18 cellular contexts compared by ENCODE assay signal in the genomic region with DNA sequence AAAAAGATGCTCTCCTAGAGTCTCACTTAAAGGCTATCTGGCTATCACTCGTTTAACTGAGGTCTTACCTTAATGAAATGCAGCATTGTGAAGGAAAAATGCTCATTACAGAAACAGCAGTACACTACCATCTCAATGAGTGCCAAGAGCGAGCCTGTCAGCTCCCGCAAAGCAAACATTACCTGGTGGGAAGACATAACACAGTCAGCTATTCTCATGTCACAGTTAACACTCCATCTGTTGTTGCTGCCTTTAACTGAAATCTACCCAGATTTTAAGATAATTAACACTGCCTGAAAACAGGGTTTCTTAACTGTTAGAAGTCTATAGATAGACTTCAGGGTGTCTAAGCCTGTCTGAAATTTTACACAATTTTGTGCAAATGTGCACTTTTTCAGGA. TPM values are rescaled to one million over a fixed set of nuclear protein-coding genes. Genes with fewer than 3 reads are reported as not detected.
"Had no signal": no experiment of that assay in that cellular context is flagged by ENCODE, and none has a peak within 500 bp of the region (broad histone marks: within the 10 kb centered on the region; RNA-seq: fewer than 3 reads in every experiment).

No MANE protein-coding gene starts in this region.

- DNase-seq: activated CD4-positive, alpha-beta T cell treated with anti-CD3 and anti-CD28 coated beads for 36 hours; activated CD8-positive, alpha-beta memory T cell treated with anti-CD3 and anti-CD28 coated beads, Interleukin-2, amount 50 U/mL, for 48 hours; activated CD8-positive, alpha-beta T cell treated with anti-CD3 and anti-CD28 coated beads, Interleukin-2, amount 10 ng/mL, durations not matched to agents 7 days and 5 days; activated naive CD4-positive, alpha-beta T cell; activated naive CD8-positive, alpha-beta T cell treated with anti-CD3 and anti-CD28 coated beads, Interleukin-2, amount 50 U/mL, for 24 hours; colonic mucosa; gastrocnemius medialis; heart right ventricle; kidney; left ventricle myocardium inferior; mesenchymal stem cell; nephron progenitor cell; stimulated activated CD4-positive, alpha-beta T cell treated with anti-CD3 and anti-CD28 coated beads, Interleukin-2, amount 100 ng/mL, for 24 hours; stimulated activated naive CD8-positive, alpha-beta T cell treated with anti-CD3 and anti-CD28 coated beads, Interleukin-15, Interleukin-2, amounts not matched to agents 100 U/mL and 50 U/mL, for 24 hours; upper lobe of left lung had no signal

- ATAC-seq: activated CD4-positive, alpha-beta T cell treated with anti-CD3 and anti-CD28 coated beads for 36 hours; activated CD8-positive, alpha-beta T cell treated with anti-CD3 and anti-CD28 coated beads, Interleukin-2, amount 10 ng/mL, durations not matched to agents 7 days and 5 days; activated naive CD8-positive, alpha-beta T cell treated with anti-CD3 and anti-CD28 coated beads, Interleukin-2, amount 50 U/mL, for 24 hours; gastrocnemius medialis; heart right ventricle; sciatic nerve; stimulated activated naive CD8-positive, alpha-beta T cell treated with anti-CD3 and anti-CD28 coated beads, Interleukin-15, Interleukin-2, amounts not matched to agents 100 U/mL and 50 U/mL, for 24 hours had no signal

RNA-seq across cellular contexts. Expression of a gene that starts 39.1 kb away (rescaled TPM):
- total RNA-seq: activated CD4-positive, alpha-beta T cell treated with anti-CD3 and anti-CD28 coated beads for 36 hours; activated CD8-positive, alpha-beta T cell treated with anti-CD3 and anti-CD28 coated beads, Interleukin-2, amount 10 ng/mL, durations not matched to agents 7 days and 5 days; activated T-helper 1 cell treated with anti-CD3 and anti-CD28 coated beads, Interleukin-12 subunit alpha, Interleukin-12 subunit beta, Interleukin-2, Interleukin-4 antibody, amounts not matched to agents 30 ng/mL and 10 ng/mL and 1 ng/mL, durations not matched to agents 14 hours and 24 hours and 36 hours; ascending aorta; left ventricle myocardium inferior had no signal
